ENCODE assay signal across 28 cellular contexts in the genomic region with DNA sequence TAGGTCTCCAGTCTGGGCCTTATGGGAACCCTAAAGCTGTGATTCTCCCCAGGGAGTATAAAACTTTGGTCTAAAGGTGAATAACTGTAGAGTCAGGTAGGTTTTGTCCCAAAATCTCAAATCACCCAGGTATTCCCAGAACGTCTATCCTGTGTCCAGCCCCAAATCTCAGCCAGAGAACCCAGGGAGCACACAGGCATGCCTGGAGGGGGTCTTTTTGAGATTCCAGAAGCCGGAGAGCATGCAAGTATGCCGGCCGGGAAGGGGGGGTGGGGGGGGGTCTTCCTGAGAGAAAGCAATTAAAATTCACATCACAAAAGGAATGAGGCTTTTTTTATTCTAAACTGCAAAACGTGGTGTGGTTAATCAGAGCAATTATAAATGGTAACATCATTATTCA.
"Had no signal": no experiment of that assay in that cellular context is flagged by ENCODE, and none has a peak within 500 bp of the region (broad histone marks: within the 10 kb centered on the region; RNA-seq: fewer than 3 reads in every experiment).

No MANE protein-coding gene starts in this region.

- H3K27ac ChIP-seq: coronary artery, gastroesophageal sphincter, heart left ventricle, hepatocyte, lower lobe of right lung, neutrophil, pancreas, right lobe of liver, thoracic aorta, tibial nerve, upper lobe of left lung had no signal

- H3K9me3 ChIP-seq: gastroesophageal sphincter, heart left ventricle, lower lobe of right lung, mucosa of descending colon, neutrophil, pancreas, right lobe of liver, thoracic aorta, upper lobe of left lung had no signal

- H3K4me3 Mint-ChIP-seq: effector memory CD8-positive, alpha-beta T cell; immature natural killer cell; memory B cell; mesothelial cell of epicardium; naive B cell; natural killer cell treated with Interleukin-12 subunit alpha and Interleukin-12 subunit beta and Interleukin-15 and Interleukin-18, amount 100 ng/mL, for 72 hours; neural crest cell; stimulated activated naive B cell treated with anti-CD40 and anti-IgM and Interleukin-4, amounts not matched to agents 10 μg/mL and 1 μg/mL and 100 μg/mL, for 72 hours; stimulated activated naive CD8-positive, alpha-beta T cell treated with anti-CD3 and anti-CD28 coated beads, Interleukin-15, Interleukin-2, amounts not matched to agents 100 ng/mL and 50 ng/mL, for 24 hours had no signal

- H3K4me3 ChIP-seq: coronary artery, gastroesophageal sphincter, heart left ventricle, hepatocyte, lower lobe of right lung, mucosa of descending colon, pancreas, right lobe of liver, thoracic aorta, tibial nerve, upper lobe of left lung had no signal

- H3K27me3 ChIP-seq: neutrophil, pancreas, right lobe of liver, tibial nerve, upper lobe of left lung had no signal

- DNase-seq: effector memory CD8-positive, alpha-beta T cell; foreskin fibroblast; heart left ventricle; immature natural killer cell; left ventricle myocardium superior; lower lobe of right lung; mucosa of descending colon; naive B cell; pancreas; right lobe of liver; small intestine; stimulated activated CD4-positive, alpha-beta T cell treated with anti-CD3 and anti-CD28 coated beads, Interleukin-15, amount 100 ng/mL, for 24 hours; stimulated activated CD4-positive, alpha-beta T cell treated with anti-CD3 and anti-CD28 coated beads, Interleukin-2, amount 100 ng/mL, for 48 hours; stimulated activated naive B cell treated with anti-CD40 and anti-IgM and Interleukin-4, amounts not matched to agents 10 μg/mL and 1 μg/mL and 100 μg/mL, for 72 hours; upper lobe of left lung had no signal

- H2AFZ ChIP-seq: hepatocyte had no signal

- H3K4me1 ChIP-seq: gastroesophageal sphincter, heart left ventricle, lower lobe of right lung, right lobe of liver, tibial nerve, upper lobe of left lung had no signal

- H3K27me3 Mint-ChIP-seq: effector memory CD8-positive, alpha-beta T cell; stimulated activated naive B cell treated with anti-CD40 and anti-IgM and Interleukin-4, amounts not matched to agents 10 μg/mL and 1 μg/mL and 100 μg/mL, for 72 hours; stimulated activated naive CD8-positive, alpha-beta T cell treated with anti-CD3 and anti-CD28 coated beads, Interleukin-15, Interleukin-2, amounts not matched to agents 100 ng/mL and 50 ng/mL, for 24 hours had no signal

- H3K36me3 Mint-ChIP-seq: immature natural killer cell; mesothelial cell of epicardium; natural killer cell treated with Interleukin-12 subunit alpha and Interleukin-12 subunit beta and Interleukin-15 and Interleukin-18, amount 100 ng/mL, for 72 hours; stimulated activated naive B cell treated with anti-CD40 and anti-IgM and Interleukin-4, amounts not matched to agents 10 μg/mL and 1 μg/mL and 100 μg/mL, for 72 hours had no signal

- H3K79me2 ChIP-seq: hepatocyte had no signal

- H3K4me2 ChIP-seq: hepatocyte had no signal

- H3K9me3 Mint-ChIP-seq: mesothelial cell of epicardium had no signal

- ATAC-seq: effector memory CD8-positive, alpha-beta T cell; gastroesophageal sphincter; heart left ventricle; left ventricle myocardium superior; lower lobe of right lung; mucosa of descending colon; natural killer cell treated with Interleukin-12 subunit alpha and Interleukin-12 subunit beta and Interleukin-15 and Interleukin-18, amount 100 ng/mL, for 72 hours; pancreas; right lobe of liver; stimulated activated naive B cell treated with anti-CD40 and anti-IgM and Interleukin-4, amounts not matched to agents 10 μg/mL and 1 μg/mL and 100 μg/mL, for 72 hours had no signal

- H3K27ac Mint-ChIP-seq: effector memory CD8-positive, alpha-beta T cell; immature natural killer cell; memory B cell; mesothelial cell of epicardium; naive B cell; natural killer cell treated with Interleukin-12 subunit alpha and Interleukin-12 subunit beta and Interleukin-15 and Interleukin-18, amount 100 ng/mL, for 72 hours; stimulated activated naive B cell treated with anti-CD40 and anti-IgM and Interleukin-4, amounts not matched to agents 10 μg/mL and 1 μg/mL and 100 μg/mL, for 72 hours; stimulated activated naive CD8-positive, alpha-beta T cell treated with anti-CD3 and anti-CD28 coated beads, Interleukin-15, Interleukin-2, amounts not matched to agents 100 ng/mL and 50 ng/mL, for 24 hours had no signal

- H3K4me1 Mint-ChIP-seq: immature natural killer cell; memory B cell; mesothelial cell of epicardium; naive B cell; stimulated activated naive B cell treated with anti-CD40 and anti-IgM and Interleukin-4, amounts not matched to agents 10 μg/mL and 1 μg/mL and 100 μg/mL, for 72 hours had no signal

- H3K36me3 ChIP-seq: gastroesophageal sphincter, heart left ventricle, lower lobe of right lung, neutrophil, pancreas, right lobe of liver, thoracic aorta, tibial nerve, upper lobe of left lung had no signal

- FAIRE-seq: keratinocyte, pancreas, small intestine, urothelium cell line had no signal
